ENCODE assay signal across 8 cellular contexts in genomic region chr17:59963738-59964454, GRCh38. TPM values are rescaled to one million over a fixed set of nuclear protein-coding genes. Genes with fewer than 3 reads are reported as not detected.
DNase-seq lines count a peak whose midpoint lies in the region; ATAC-seq and TF ChIP-seq lines count a peak whose summit lies in the region.

No MANE protein-coding gene starts in this region.

- H3K4me3 ChIP-seq in LNCaP clone FGC (ENCODE audit: low read depth, low read length) = peak overlapping the region; percentile 97
- peak overlapping the region; percentile 93 for H3K4me3 ChIP-seq in iPS-15b (ENCODE audit: low read depth, low read length)
- peak overlapping the region; percentile 91 for H3K4me3 ChIP-seq in skeletal muscle satellite cell (ENCODE audit: low read length)

- H3K9me3 ChIP-seq in iPS-15b (ENCODE audit: control insufficient read depth, insufficient read depth, low read length) (no peaks in the 10 kb centered on the region), skeletal muscle satellite cell (replicated peaks; ENCODE audit: low read length) (no peaks in the 10 kb centered on the region)

- H3K4me1 Mint-ChIP-seq in brain = peaks cover 36% of the 10 kb centered on the region

- no peaks in the 10 kb centered on the region for H3K36me3 ChIP-seq in iPS-15b (ENCODE audit: control insufficient read depth, insufficient read depth, low read length)
- H3K36me3 ChIP-seq in skeletal muscle satellite cell (ENCODE audit: insufficient read depth, low read length) = peaks cover 4% of the 10 kb centered on the region

- peak overlapping the region; percentile 90 for H3K4me2 ChIP-seq in skeletal muscle satellite cell (ENCODE audit: low read length)

- H3K4me3 Mint-ChIP-seq in brain = peak overlapping the region; percentile 84 to 94 (median 90)

- peaks cover 31% of the 10 kb centered on the region for H3K36me3 Mint-ChIP-seq in brain

- TF ChIP-seq CTCF in LNCaP clone FGC (IDR thresholded peaks at IDR 0.05; ENCODE audit: control insufficient read depth, extremely low read depth, insufficient read depth) = no peak
- no peak for TF ChIP-seq CTCF in brain (conservative IDR thresholded peaks at IDR 0.05)

- no peaks in the 10 kb centered on the region for H3K4me1 ChIP-seq in iPS-15b (ENCODE audit: control insufficient read depth, insufficient read depth, low read length)
- peaks cover 16% of the 10 kb centered on the region for H3K4me1 ChIP-seq in skeletal muscle satellite cell (ENCODE audit: control insufficient read depth, insufficient read depth, low read length)

- H3K27me3 ChIP-seq in iPS-15b (ENCODE audit: control insufficient read depth, insufficient read depth, low read length) = peaks cover 18% of the 10 kb centered on the region
- H3K27me3 ChIP-seq in skeletal muscle satellite cell (ENCODE audit: control insufficient read depth, insufficient read depth, low read length) = no peaks in the 10 kb centered on the region

- peak overlapping the region; percentile 78 to 99 (median 95) for H3K27ac Mint-ChIP-seq in brain

- DNase-seq in Daoy (ENCODE audit: low read depth) (peak; percentile 43), LNCaP clone FGC (ENCODE audit: low read depth) (no peak), T-helper 2 cell (peak in 4 of 5 experiments; percentile 7 to 65 (median 34)), mesenteric fat pad (ENCODE audit: low spot score) (no peak)

- H3K9ac ChIP-seq in iPS-15b (ENCODE audit: low read depth, low read length) = peak overlapping the region; percentile 79
- peak overlapping the region; percentile 88 for H3K9ac ChIP-seq in skeletal muscle satellite cell (ENCODE audit: low read depth, low read length)

- ATAC-seq in GM21786 (IDR thresholded peaks at IDR 0.05; ENCODE audit: unreplicated experiment) = peak; percentile 46

- peaks cover 5% of the 10 kb centered on the region for H3K27me3 Mint-ChIP-seq in brain

- H3K9me3 Mint-ChIP-seq in brain = no peaks in the 10 kb centered on the region

RNA-seq across cellular contexts. Expression of gene RNFT1, which starts 0.6 kb away (rescaled TPM):
- 11.8 and 15.5 TPM in 2 replicates for total RNA-seq in Daoy (2014; rRNA removed; shearing (Covaris generic))
- 3.0 TPM for polyA plus RNA-seq in brain (ENCODE audit: insufficient read depth, low read depth, low replicate concordance)
- 10.1 and 13.1 TPM in 2 replicates for total RNA-seq in skeletal muscle satellite cell (2012; rRNA removed)
- total RNA-seq in mesenteric fat pad = 30.7 TPM

Comparison
In these comparisons a context has a peak if more than half of its experiments do, and no peak if none do; other contexts are left out.
1. DNase-seq: peak in Daoy (single experiment) and T-helper 2 cell (4 of 5); none in LNCaP clone FGC (single experiment) and mesenteric fat pad (single experiment).
2. Peak in every context shown above with its lines, with median percentiles within 50 percentile points of each other: H3K4me3 ChIP-seq.